In the genomic region with DNA sequence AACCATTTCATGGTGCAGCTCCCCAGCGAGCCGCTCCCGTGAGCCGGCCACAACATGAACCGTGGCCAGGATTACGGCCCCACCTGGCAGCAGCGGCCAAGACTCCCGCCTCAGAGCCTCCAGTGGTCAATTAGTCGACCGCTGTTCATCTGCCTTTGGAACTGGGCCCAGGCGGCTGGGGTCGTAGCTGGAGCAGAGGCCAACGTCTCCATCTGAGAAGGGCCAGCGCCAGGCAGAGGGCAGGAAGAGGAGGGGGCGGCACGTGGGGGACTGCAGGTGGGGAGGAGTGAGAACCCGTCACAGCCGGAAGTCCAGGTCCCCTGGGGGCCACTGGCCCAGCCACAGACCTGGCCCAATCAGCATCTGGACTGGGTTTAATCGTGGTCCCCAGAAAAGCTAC, we compare ENCODE assay signal across 21 cellular contexts.
"Had no signal": no experiment of that assay in that cellular context is flagged by ENCODE, and none has a peak within 500 bp of the region (broad histone marks: within the 10 kb centered on the region; RNA-seq: fewer than 3 reads in every experiment).

No MANE protein-coding gene starts in this region.

- H3K9ac ChIP-seq: parathyroid adenoma had no signal

- H3K4me3 ChIP-seq: esophagus squamous epithelium, left lung, mucosa of descending colon, thoracic aorta, tibial nerve, upper lobe of left lung had no signal

- H3K79me2 ChIP-seq: parathyroid adenoma had no signal

- H3K36me3 ChIP-seq: esophagus squamous epithelium, left lung, thoracic aorta, tibial nerve, upper lobe of left lung had no signal

- H3K4me1 ChIP-seq: esophagus squamous epithelium, left lung, parathyroid adenoma, upper lobe of left lung had no signal

- H3K27me3 ChIP-seq: tibial nerve had no signal

- H2AFZ ChIP-seq: parathyroid adenoma had no signal

- DNase-seq: cortex of kidney; effector memory CD8-positive, alpha-beta T cell; erythroblast; esophagus squamous epithelium; foreskin melanocyte; hypothalamus; mesenchymal stem cell; naive B cell; small intestine; stimulated activated CD4-positive, alpha-beta T cell treated with anti-CD3 and anti-CD28 coated beads, Interleukin-15, amount 100 ng/mL, for 24 hours; stimulated activated CD4-positive, alpha-beta T cell treated with anti-CD3 and anti-CD28 coated beads, Interleukin-2, amount 100 ng/mL, for 48 hours; stimulated activated naive B cell treated with anti-CD40 and anti-IgM and Interleukin-4, amounts not matched to agents 10 μg/mL and 1 μg/mL and 100 μg/mL, for 72 hours had no signal

- H3K9me3 ChIP-seq: esophagus squamous epithelium, left lung, mucosa of descending colon, thoracic aorta, tibial nerve, upper lobe of left lung had no signal

- H3K27ac ChIP-seq: esophagus squamous epithelium, left lung, parathyroid adenoma, thoracic aorta, tibial nerve, upper lobe of left lung had no signal

- FAIRE-seq: endometrium, keratinocyte, small intestine had no signal

- ATAC-seq: effector memory CD8-positive, alpha-beta T cell; left lung; mucosa of descending colon; natural killer cell treated with Interleukin-12 subunit alpha and Interleukin-12 subunit beta and Interleukin-15 and Interleukin-18, amount 100 ng/mL, for 72 hours; stimulated activated naive B cell treated with anti-CD40 and anti-IgM and Interleukin-4, amounts not matched to agents 10 μg/mL and 1 μg/mL and 100 μg/mL, for 72 hours had no signal
